In genomic region chr13:71625694-71626093, GRCh38 we compare ENCODE assay signal across 21 cellular contexts.
A peak's percentile ranks its signal among the peaks of the same experiment; 100 is the strongest.
DNase-seq lines count a peak whose midpoint lies in the region; ATAC-seq and TF ChIP-seq lines count a peak whose summit lies in the region.
"Had no signal": no experiment of that assay in that cellular context is flagged by ENCODE, and none has a peak within 500 bp of the region (broad histone marks: within the 10 kb centered on the region; RNA-seq: fewer than 3 reads in every experiment).

No MANE protein-coding gene starts in this region.

- H3K4me3 ChIP-seq in PC-3 (ENCODE audit: low read length) (no peak overlapping the region), mesodermal cell (ENCODE audit: extremely low read depth, insufficient read depth, low read length, poor library complexity, severe bottlenecking) (no peak overlapping the region)
- H3K4me3 ChIP-seq: ascending aorta, SJCRH30 had no signal

- no peaks in the 10 kb centered on the region for H3K9me3 ChIP-seq in PC-3 (ENCODE audit: low read length)
- H3K9me3 ChIP-seq in mesodermal cell (ENCODE audit: control insufficient read depth, low read length) = no peaks in the 10 kb centered on the region
- H3K9me3 ChIP-seq: ascending aorta, Caco-2, SJCRH30 had no signal

- no peak overlapping the region for H3K4me3 Mint-ChIP-seq in endothelial cell (ENCODE audit: unreplicated experiment)
- H3K4me3 Mint-ChIP-seq in T-helper 2 cell treated with Interferon-gamma antibody and Interleukin-4, amounts not matched to agents 5 μg/mL and 100 μg/mL, for 36 hours = no peak overlapping the region
- H3K4me3 Mint-ChIP-seq: activated CD4-positive, alpha-beta T cell treated with anti-CD3 and anti-CD28 coated beads, Interleukin-2, amount 10 ng/mL, durations not matched to agents 7 days and 5 days; IgD-negative memory B cell had no signal

- no peak overlapping the region for H3K4me2 ChIP-seq in PC-3 (ENCODE audit: low read length)

- no peak for TF ChIP-seq CTCF in PC-3 (conservative IDR thresholded peaks at IDR 0.05; ENCODE audit: low read depth, low read length)
- TF ChIP-seq CTCF in endothelial cell (IDR thresholded peaks at IDR 0.05; ENCODE audit: unreplicated experiment) = no peak

- no peak overlapping the region for H2AFZ ChIP-seq in PC-3 (ENCODE audit: low read length)

- no peaks in the 10 kb centered on the region for H3F3A ChIP-seq in PC-3 (ENCODE audit: low read length, unreplicated experiment)

- H3K36me3 ChIP-seq in PC-3 (ENCODE audit: low read depth, low read length) (no peaks in the 10 kb centered on the region), mesodermal cell (ENCODE audit: control insufficient read depth, insufficient read depth, low read length) (no peaks in the 10 kb centered on the region)
- H3K36me3 ChIP-seq: ascending aorta, SJCRH30 had no signal

- peaks cover 33% of the 10 kb centered on the region for H3K4me1 Mint-ChIP-seq in endothelial cell (ENCODE audit: unreplicated experiment)
- H3K4me1 Mint-ChIP-seq in T-helper 2 cell treated with Interferon-gamma antibody and Interleukin-4, amounts not matched to agents 5 μg/mL and 100 μg/mL, for 36 hours (ENCODE audit: low read depth) = no peaks in the 10 kb centered on the region
- H3K4me1 Mint-ChIP-seq: activated CD4-positive, alpha-beta T cell treated with anti-CD3 and anti-CD28 coated beads, Interleukin-2, amount 10 ng/mL, durations not matched to agents 7 days and 5 days; IgD-negative memory B cell had no signal

- peaks cover 1% of the 10 kb centered on the region for H3K27me3 Mint-ChIP-seq in endothelial cell (ENCODE audit: unreplicated experiment)
- H3K27me3 Mint-ChIP-seq in T-helper 2 cell treated with Interferon-gamma antibody and Interleukin-4, amounts not matched to agents 5 μg/mL and 100 μg/mL, for 36 hours (ENCODE audit: low read depth) = no peaks in the 10 kb centered on the region
- H3K27me3 Mint-ChIP-seq: activated CD4-positive, alpha-beta T cell treated with anti-CD3 and anti-CD28 coated beads, Interleukin-2, amount 10 ng/mL, durations not matched to agents 7 days and 5 days; IgD-negative memory B cell had no signal

- ATAC-seq in PC-3 = peak; percentile 91
- no peak for ATAC-seq in HG02571 (IDR thresholded peaks at IDR 0.05; ENCODE audit: unreplicated experiment)
- ATAC-seq: left colon had no signal

- no peaks in the 10 kb centered on the region for H3K36me3 Mint-ChIP-seq in endothelial cell (ENCODE audit: low read depth, unreplicated experiment)
- H3K36me3 Mint-ChIP-seq in T-helper 2 cell treated with Interferon-gamma antibody and Interleukin-4, amounts not matched to agents 5 μg/mL and 100 μg/mL, for 36 hours (ENCODE audit: low read depth) = no peaks in the 10 kb centered on the region
- H3K36me3 Mint-ChIP-seq: IgD-negative memory B cell had no signal

- no peaks in the 10 kb centered on the region for H3K9me3 Mint-ChIP-seq in endothelial cell (ENCODE audit: unreplicated experiment)
- no peaks in the 10 kb centered on the region for H3K9me3 Mint-ChIP-seq in T-helper 2 cell treated with Interferon-gamma antibody and Interleukin-4, amounts not matched to agents 5 μg/mL and 100 μg/mL, for 36 hours
- H3K9me3 Mint-ChIP-seq: activated CD4-positive, alpha-beta T cell treated with anti-CD3 and anti-CD28 coated beads, Interleukin-2, amount 10 ng/mL, durations not matched to agents 7 days and 5 days had no signal

- intact Hi-C loops in PC-3 (cut with micrococcal nuclease) = no loop called here

- POLR2A ChIA-PET in PC-3 (lab: Charles Lee; ENCODE audit: unreplicated experiment) = no interaction called here

- no peaks in the 10 kb centered on the region for H3K9me2 ChIP-seq in PC-3 (replicated peaks; ENCODE audit: low read length)

- H3K4me1 ChIP-seq in PC-3 (ENCODE audit: insufficient read depth, low read length) = peaks cover 3% of the 10 kb centered on the region; the same call in 1 of the 2 replicates
- H3K4me1 ChIP-seq in mesodermal cell (ENCODE audit: control insufficient read depth, insufficient read depth, low read length, poor library complexity, severe bottlenecking) = peaks cover 24% of the 10 kb centered on the region
- H3K4me1 ChIP-seq: ascending aorta had no signal

- H4K20me1 ChIP-seq in PC-3 (ENCODE audit: low read length) = no peaks in the 10 kb centered on the region

- H3K9ac ChIP-seq in PC-3 (ENCODE audit: low read length) = no peak overlapping the region

- DNase-seq in EH (ENCODE audit: low read depth) = peak; percentile 0
- DNase-seq in PC-3 = peak; percentile 23
- DNase-seq in endothelial cell (ENCODE audit: low spot score) = no peak
- no peak for DNase-seq in AG08395 (ENCODE audit: low spot score)
- DNase-seq in T-helper 2 cell treated with Interferon-gamma antibody and Interleukin-4, amounts not matched to agents 5 μg/mL and 100 μg/mL, for 36 hours (ENCODE audit: low spot score) = no peak
- no peak for DNase-seq in activated gamma-delta T cell treated with Interleukin-2 at 50 U/mL for 16 hours
- DNase-seq: activated CD4-positive, alpha-beta T cell treated with anti-CD3 and anti-CD28 coated beads, Interleukin-2, amount 10 ng/mL, durations not matched to agents 7 days and 5 days; activated CD8-positive, alpha-beta memory T cell treated with anti-CD3 and anti-CD28 coated beads, Interleukin-2, amount 50 U/mL, for 48 hours; activated naive CD4-positive, alpha-beta T cell treated with Interleukin-2 at 50 U/mL for 16 hours; Caco-2; cortex of kidney; left colon; NCI-H187 treated with DMSO at 0.1 percent for 48 hours; NCI-H510A; SJCRH30; stimulated activated CD4-positive, alpha-beta T cell treated with anti-CD3 and anti-CD28 coated beads, Interleukin-4, amount 100 ng/mL, for 24 hours; T1000 had no signal

- no peaks in the 10 kb centered on the region for H3K79me2 ChIP-seq in PC-3 (ENCODE audit: low read length)

- H3K27me3 ChIP-seq in PC-3 (ENCODE audit: low read length) = no peaks in the 10 kb centered on the region
- H3K27me3 ChIP-seq: ascending aorta, SJCRH30 had no signal

- BruUV-seq in PC-3 (replicated peaks; lab: Mats Ljungman, UMichigan) = no TSS peak

- H3K27ac Mint-ChIP-seq in endothelial cell (ENCODE audit: unreplicated experiment) = peak overlapping the region; percentile 13
- no peak overlapping the region for H3K27ac Mint-ChIP-seq in T-helper 2 cell treated with Interferon-gamma antibody and Interleukin-4, amounts not matched to agents 5 μg/mL and 100 μg/mL, for 36 hours
- H3K27ac Mint-ChIP-seq: activated CD4-positive, alpha-beta T cell treated with anti-CD3 and anti-CD28 coated beads, Interleukin-2, amount 10 ng/mL, durations not matched to agents 7 days and 5 days; IgD-negative memory B cell had no signal

- CTCF ChIA-PET in PC-3 (lab: Charles Lee) = no interaction called here

- H3K27ac ChIP-seq in PC-3 (ENCODE audit: low read length) (0 out of 2 replicates have a peak overlapping the region, but pooled peaks have one; percentile 17), mesodermal cell (ENCODE audit: low read depth, low read length, severe bottlenecking) (peak overlapping the region; percentile 59)
- H3K27ac ChIP-seq: ascending aorta, SJCRH30 had no signal

Comparison
In these comparisons a context has a peak if more than half of its experiments do, and no peak if none do; other contexts are left out.
1. DNase-seq: peak in EH (single experiment) and PC-3 (single experiment); none in endothelial cell (single experiment), AG08395 (single experiment), T-helper 2 cell treated with Interferon-gamma antibody and Interleukin-4, amounts not matched to agents 5 μg/mL and 100 μg/mL, for 36 hours (single experiment) and activated gamma-delta T cell treated with Interleukin-2 at 50 U/mL for 16 hours (single experiment).